In the genomic region with DNA sequence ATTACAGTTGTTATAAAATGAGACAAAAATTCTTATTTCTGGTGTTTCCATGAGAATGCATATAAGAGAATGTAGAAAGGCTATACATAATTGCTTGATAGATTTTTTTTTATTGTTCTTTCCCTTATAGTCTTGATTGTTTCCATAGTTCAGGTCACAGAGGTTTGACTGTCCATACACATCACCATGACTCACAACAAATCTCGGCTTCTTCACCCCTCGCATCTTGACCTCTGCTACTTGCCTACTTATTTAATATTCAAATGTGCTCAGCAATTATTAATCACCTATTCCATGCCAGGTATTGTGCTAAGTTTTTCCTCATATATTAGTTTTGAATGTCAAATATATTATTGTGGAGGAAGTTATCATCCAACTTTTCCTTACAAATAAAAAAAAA, we compare ENCODE assay signal across 12 cellular contexts.
"Had no signal": no experiment of that assay in that cellular context is flagged by ENCODE, and none has a peak within 500 bp of the region (broad histone marks: within the 10 kb centered on the region; RNA-seq: fewer than 3 reads in every experiment).

No MANE protein-coding gene starts in this region.

- ATAC-seq: stimulated activated memory B cell treated with anti-CD40 and anti-IgM and Interleukin-4, amounts not matched to agents 10 μg/mL and 1 μg/mL and 100 μg/mL, for 72 hours had no signal

- H3K27me3 ChIP-seq: ovary had no signal

- H3K4me3 ChIP-seq: lung, ovary had no signal

- DNase-seq: activated CD4-positive, alpha-beta T cell treated with anti-CD3 and anti-CD28 coated beads, Interleukin-2, amount 50 U/mL, for 1 hour; activated CD4-positive, CD25-positive, alpha-beta regulatory T cell; activated naive CD8-positive, alpha-beta T cell treated with anti-CD3 and anti-CD28 coated beads for 36 hours; cortex of kidney; effector CD4-positive, alpha-beta T cell; head of caudate nucleus; midbrain; ovary had no signal

- FAIRE-seq: frontal cortex, TTC549 had no signal

- H3K36me3 ChIP-seq: ovary had no signal
